ENCODE assay signal across 12 cellular contexts in the genomic region with DNA sequence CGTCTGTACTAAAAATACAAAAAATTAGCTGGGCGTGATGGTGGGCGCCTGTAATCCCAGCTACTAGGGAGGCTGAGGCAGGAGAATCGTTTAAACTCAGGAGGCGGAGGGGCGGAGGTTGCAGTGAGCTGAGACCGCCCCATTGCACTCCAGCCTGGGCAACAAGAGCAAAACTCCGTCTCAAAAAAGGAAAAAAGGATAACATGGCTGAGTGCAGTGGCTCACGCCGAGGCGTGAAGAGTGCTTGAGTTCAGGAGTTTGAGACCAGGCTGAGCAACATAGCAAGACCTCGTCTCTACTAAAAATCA. TPM values are rescaled to one million over a fixed set of nuclear protein-coding genes. Genes with fewer than 3 reads are reported as not detected.
DNase-seq lines count a peak whose midpoint lies in the region; ATAC-seq and TF ChIP-seq lines count a peak whose summit lies in the region.
"Not testable (repeated sequence)": the region's sequence is repeated elsewhere in the genome, so short reads cannot be mapped to it uniquely, and the experiment has no call there.
"Had no signal": no experiment of that assay in that cellular context is flagged by ENCODE, and none has a peak within 500 bp of the region (broad histone marks: within the 10 kb centered on the region; RNA-seq: fewer than 3 reads in every experiment).

No MANE protein-coding gene starts in this region.

- intact Hi-C loops in CD4-positive, alpha-beta T cell (cut with DNase I, micrococcal nuclease): loop anchor here (1.0 to 10.0 kb wide), 4 partner anchors 28 to 695 kb away; partner anchors contain the start of genes SYNGR2 (in 2 of the 2), AFMID (in 1 of the 2) and TK1 (in 1 of the 2)
- intact Hi-C loops in Panc1 (cut with micrococcal nuclease; ENCODE audit: unreplicated experiment): not testable (repeated sequence)

- H4K5ac ChIP-seq in mesendoderm (ENCODE audit: low read length): not testable (repeated sequence)

- not testable (repeated sequence) for DNase-seq in CD4-positive, alpha-beta T cell; Panc1 (ENCODE audit: low read depth, low spot score); activated CD8-positive, alpha-beta T cell treated with anti-CD3 and anti-CD28 coated beads, Interleukin-2, amount 10 ng/mL, durations not matched to agents 7 days and 5 days; central memory CD8-positive, alpha-beta T cell (ENCODE audit: low spot score in 2 of 2); mesendoderm; suprapubic skin (ENCODE audit: low spot score in 2 of 2)

- H3K18ac ChIP-seq in mesendoderm (ENCODE audit: low read length): not testable (repeated sequence)

- not testable (repeated sequence) for H2BK5ac ChIP-seq in mesendoderm (ENCODE audit: low read length)

- no CpG with 5 or more reads among the region's 12 CpGs for WGBS in mesendoderm (ENCODE audit: extremely low coverage, insufficient coverage, low lambda C conversion rate)
- 83% methylated on average over 12 of the region's 12 CpGs for WGBS in suprapubic skin

- H3K36me3 Mint-ChIP-seq in CD4-positive, alpha-beta T cell (ENCODE audit: low read depth): peaks cover 68% of the 10 kb centered on the region
- H3K36me3 Mint-ChIP-seq in activated CD8-positive, alpha-beta T cell treated with anti-CD3 and anti-CD28 coated beads, Interleukin-2, amount 10 ng/mL, durations not matched to agents 7 days and 5 days (ENCODE audit: low read depth): peaks cover 64% of the 10 kb centered on the region
- peaks cover 54% of the 10 kb centered on the region for H3K36me3 Mint-ChIP-seq in central memory CD8-positive, alpha-beta T cell (ENCODE audit: insufficient read depth)

- peak overlapping the region; percentile 43 for H3K9ac ChIP-seq in mesendoderm (ENCODE audit: low read length)

- H3K9me3 ChIP-seq in CD4-positive, alpha-beta T cell (ENCODE audit: control insufficient read depth, low read length); Panc1 (ENCODE audit: control insufficient read depth, insufficient read depth, low read depth, low read length); suprapubic skin: not testable (repeated sequence)

- H3K27ac ChIP-seq in CD4-positive, alpha-beta T cell (ENCODE audit: low read depth, low read length): peak overlapping the region; percentile 38
- H3K27ac ChIP-seq in Panc1 (ENCODE audit: low read length) (peak overlapping the region; percentile 49; the same call in 1 of the 2 replicates), suprapubic skin (peak overlapping the region; percentile 28)
- not testable (repeated sequence) for H3K27ac ChIP-seq in mesendoderm (ENCODE audit: low read depth, low read length)

- H3K4me3 Mint-ChIP-seq in CD4-positive, alpha-beta T cell: peak overlapping the region; percentile 77
- peak overlapping the region; percentile 43 for H3K4me3 Mint-ChIP-seq in activated CD8-positive, alpha-beta T cell treated with anti-CD3 and anti-CD28 coated beads, Interleukin-2, amount 10 ng/mL, durations not matched to agents 7 days and 5 days
- peak overlapping the region; percentile 39 for H3K4me3 Mint-ChIP-seq in central memory CD8-positive, alpha-beta T cell

- not testable (repeated sequence) for TF ChIP-seq CTCF in CD4-positive, alpha-beta T cell (IDR thresholded peaks at IDR 0.05); Panc1 (IDR thresholded peaks at IDR 0.05); suprapubic skin (IDR thresholded peaks at IDR 0.05)

- H2AK5ac ChIP-seq in mesendoderm (ENCODE audit: low read length): not testable (repeated sequence)

- in situ Hi-C loops in Panc1 (cut with HindIII; ENCODE audit: low pct_unique_long_range_greater_than_20kb, low sequenced_read_pairs): not testable (repeated sequence)

- TF ChIP-seq POLR2A in suprapubic skin (IDR thresholded peaks at IDR 0.05): not testable (repeated sequence)

- not testable (repeated sequence) for H2BK15ac ChIP-seq in mesendoderm (replicated peaks; ENCODE audit: low read depth)

- not testable (repeated sequence) for H3K4ac ChIP-seq in mesendoderm (ENCODE audit: low read depth, low read length)

- H3K56ac ChIP-seq in mesendoderm (ENCODE audit: low read length): peak overlapping the region; percentile 78

- H3K4me1 Mint-ChIP-seq in CD4-positive, alpha-beta T cell (ENCODE audit: low read depth): peaks cover 76% of the 10 kb centered on the region
- peaks cover 73% of the 10 kb centered on the region for H3K4me1 Mint-ChIP-seq in activated CD8-positive, alpha-beta T cell treated with anti-CD3 and anti-CD28 coated beads, Interleukin-2, amount 10 ng/mL, durations not matched to agents 7 days and 5 days (ENCODE audit: low read depth)
- peaks cover 74% of the 10 kb centered on the region for H3K4me1 Mint-ChIP-seq in central memory CD8-positive, alpha-beta T cell

- CTCF ChIA-PET in CD4-positive, alpha-beta T cell (lab: Charles Lee): interaction anchor here (0.6 to 7.4 kb wide), 3 partner anchors 27 to 726 kb away, joined by 3 to 49 read pairs (median 8); no protein-coding TSS in a partner anchor
- CTCF ChIA-PET in Panc1 (lab: Charles Lee): interaction anchor here (0.7 to 1.2 kb wide), 2 partner anchors 30 to 120 kb away, joined by 3 to 5 read pairs; no protein-coding TSS in a partner anchor
- CTCF ChIA-PET in activated CD8-positive, alpha-beta T cell treated with anti-CD3 and anti-CD28 coated beads, Interleukin-2, amount 10 ng/mL, durations not matched to agents 7 days and 5 days (lab: Charles Lee): interaction anchor here (0.7 to 8.9 kb wide), 12 partner anchors 8 to 121 kb away, joined by 3 to 133 read pairs (median 3); partner anchors contain the start of genes TMC6 and TMC8

- not testable (repeated sequence) for H4K8ac ChIP-seq in mesendoderm (ENCODE audit: low read depth, low read length)

- not testable (repeated sequence) for H3K36me3 ChIP-seq in Panc1 (ENCODE audit: control insufficient read depth, insufficient read depth, low read length); mesendoderm (ENCODE audit: control insufficient read depth, insufficient read depth, low read length); suprapubic skin

- H3K4me1 ChIP-seq in Panc1 (ENCODE audit: control insufficient read depth, insufficient read depth, low read length) (peaks cover 29% of the 10 kb centered on the region), suprapubic skin (peaks cover 46% of the 10 kb centered on the region)
- H3K4me1 ChIP-seq in mesendoderm (ENCODE audit: control insufficient read depth, low read depth, low read length): not testable (repeated sequence)

- H2BK120ac ChIP-seq in mesendoderm (ENCODE audit: low read depth, low read length): not testable (repeated sequence)

- BruUV-seq in Panc1 (replicated peaks; lab: Mats Ljungman, UMichigan): not testable (repeated sequence)

- H3K4me3 ChIP-seq in Panc1 (ENCODE audit: low read depth in 2 of 2, low read length in 2 of 2): peak overlapping the region in 1 of 2 experiments; percentile 45; a peak in 3 of 4 replicates
- not testable (repeated sequence) for H3K4me3 ChIP-seq in mesendoderm (ENCODE audit: low read length); suprapubic skin

- not testable (repeated sequence) for H3K27me3 Mint-ChIP-seq in CD4-positive, alpha-beta T cell; activated CD8-positive, alpha-beta T cell treated with anti-CD3 and anti-CD28 coated beads, Interleukin-2, amount 10 ng/mL, durations not matched to agents 7 days and 5 days (ENCODE audit: low read depth); central memory CD8-positive, alpha-beta T cell

- H3K79me2 ChIP-seq in mesendoderm (ENCODE audit: control insufficient read depth, insufficient read depth, low read length): not testable (repeated sequence)

- TF ChIP-seq EP300 in suprapubic skin (IDR thresholded peaks at IDR 0.05): not testable (repeated sequence)

- POLR2A ChIA-PET in CD4-positive, alpha-beta T cell (lab: Charles Lee): interaction anchor here (0.6 to 16.9 kb wide), 8 partner anchors 15 to 216 kb away, joined by 3 to 766 read pairs (median 4); partner anchors contain the start of genes TMC6, TMC8 and TNRC6C
- POLR2A ChIA-PET in Panc1 (lab: Charles Lee): interaction anchor here (0.6 to 0.7 kb wide), 2 partner anchors 17 to 212 kb away, joined by 3 to 5 read pairs; no protein-coding TSS in a partner anchor
- POLR2A ChIA-PET in activated CD8-positive, alpha-beta T cell treated with anti-CD3 and anti-CD28 coated beads, Interleukin-2, amount 10 ng/mL, durations not matched to agents 7 days and 5 days (lab: Charles Lee): interaction anchor here (1.0 to 11.6 kb wide), 6 partner anchors 8 to 126 kb away, joined by 3 to 182 read pairs (median 4); partner anchors contain the start of genes TMC6 and TMC8

- H3K23ac ChIP-seq in mesendoderm (ENCODE audit: low read length): not testable (repeated sequence)

- not testable (repeated sequence) for ATAC-seq in CD4-positive, alpha-beta T cell (ENCODE audit: poor library complexity); Panc1; activated CD8-positive, alpha-beta T cell treated with anti-CD3 and anti-CD28 coated beads, Interleukin-2, amount 10 ng/mL, durations not matched to agents 7 days and 5 days; central memory CD8-positive, alpha-beta T cell (replicated peaks; ENCODE audit: extremely low read depth, poor library complexity, severe bottlenecking)

- H3K27ac Mint-ChIP-seq in CD4-positive, alpha-beta T cell: peak overlapping the region; percentile 91
- peak overlapping the region; percentile 89 for H3K27ac Mint-ChIP-seq in activated CD8-positive, alpha-beta T cell treated with anti-CD3 and anti-CD28 coated beads, Interleukin-2, amount 10 ng/mL, durations not matched to agents 7 days and 5 days
- H3K27ac Mint-ChIP-seq in central memory CD8-positive, alpha-beta T cell (ENCODE audit: low read depth): peak overlapping the region; percentile 72

- not testable (repeated sequence) for H3K9me3 Mint-ChIP-seq in CD4-positive, alpha-beta T cell; activated CD8-positive, alpha-beta T cell treated with anti-CD3 and anti-CD28 coated beads, Interleukin-2, amount 10 ng/mL, durations not matched to agents 7 days and 5 days (ENCODE audit: insufficient read depth); central memory CD8-positive, alpha-beta T cell

- H3K27me3 ChIP-seq in CD4-positive, alpha-beta T cell (ENCODE audit: control insufficient read depth, insufficient read depth, low read length); Panc1 (ENCODE audit: control insufficient read depth, insufficient read depth, low read length); mesendoderm (ENCODE audit: insufficient read depth, low read length, poor library complexity); suprapubic skin: not testable (repeated sequence)

- H3K79me1 ChIP-seq in mesendoderm (ENCODE audit: low read length): not testable (repeated sequence)

- H3K4me2 ChIP-seq in mesendoderm (ENCODE audit: low read length): not testable (repeated sequence)

RNA-seq across cellular contexts. Expression of gene C17orf99, which starts 6.4 kb away (rescaled TPM):
- not detected for total RNA-seq in CD4-positive, alpha-beta T cell
- total RNA-seq in Panc1 (2021; ENCODE audit: unreplicated experiment): 0.67 TPM
- not detected for polyA plus RNA-seq in Panc1 (2012; ENCODE audit: insufficient read length)
- total RNA-seq in activated CD8-positive, alpha-beta T cell treated with anti-CD3 and anti-CD28 coated beads, Interleukin-2, amount 10 ng/mL, durations not matched to agents 7 days and 5 days: not detected
- polyA plus RNA-seq in mesendoderm (2013, experiment 1 of 2): not detected
- not detected for polyA plus RNA-seq in mesendoderm (2013, experiment 2 of 2)
- 1 to 10 TPM in 3 of 4 donors, not detected in 1; 1.4 to 2.7 (median 2.1) TPM for total RNA-seq in suprapubic skin
- total RNA-seq: breast epithelium, dermis blood vessel endothelial cell, epithelial cell of proximal tubule, gastrocnemius medialis, omental fat pad had no signal
- polyA plus RNA-seq: adipose tissue had no signal

RNA-seq across cellular contexts. Expression of gene TMC8, which starts 9.2 kb away (rescaled TPM):
- total RNA-seq in CD4-positive, alpha-beta T cell: 100 to 1,000 TPM; 567 to 577 TPM
- total RNA-seq in Panc1 (2021; ENCODE audit: unreplicated experiment): 1.4 TPM
- 1.5 TPM for polyA plus RNA-seq in Panc1 (2012; ENCODE audit: insufficient read length)
- 100 to 1,000 TPM; 258 to 278 TPM for total RNA-seq in activated CD8-positive, alpha-beta T cell treated with anti-CD3 and anti-CD28 coated beads, Interleukin-2, amount 10 ng/mL, durations not matched to agents 7 days and 5 days
- 0.84 TPM for polyA plus RNA-seq in mesendoderm (2013, experiment 1 of 2)
- polyA plus RNA-seq in mesendoderm (2013, experiment 2 of 2): 0.60 TPM
- 1 to 10 TPM in 2 of 4 donors, under 1 TPM in 2; 0.36 to 6.4 (median 1.8) TPM for total RNA-seq in suprapubic skin

RNA-seq across cellular contexts. Expression of gene TMC6, which starts 11.3 kb away (rescaled TPM):
- 100 to 1,000 TPM; 645 to 659 TPM for total RNA-seq in CD4-positive, alpha-beta T cell
- total RNA-seq in Panc1 (2021; ENCODE audit: unreplicated experiment) (58.0 TPM), suprapubic skin (10 to 100 TPM; 27.9 to 48.8 (median 32.0) TPM)
- polyA plus RNA-seq in Panc1 (2012; ENCODE audit: insufficient read length): 55.7 TPM
- 100 to 1,000 TPM; 407 to 476 TPM for total RNA-seq in activated CD8-positive, alpha-beta T cell treated with anti-CD3 and anti-CD28 coated beads, Interleukin-2, amount 10 ng/mL, durations not matched to agents 7 days and 5 days
- polyA plus RNA-seq in mesendoderm (2013, experiment 1 of 2): 47.4 TPM
- 45.1 TPM for polyA plus RNA-seq in mesendoderm (2013, experiment 2 of 2)

RNA-seq across cellular contexts. Expression of gene SYNGR2, which starts 28.6 kb away (rescaled TPM):
- total RNA-seq in CD4-positive, alpha-beta T cell: 10 to 100 TPM; 34.9 to 41.3 TPM
- total RNA-seq in Panc1 (2021; ENCODE audit: unreplicated experiment): 204 TPM
- 313 TPM for polyA plus RNA-seq in Panc1 (2012; ENCODE audit: insufficient read length)
- 10 to 100 TPM; 41.1 to 44.3 TPM for total RNA-seq in activated CD8-positive, alpha-beta T cell treated with anti-CD3 and anti-CD28 coated beads, Interleukin-2, amount 10 ng/mL, durations not matched to agents 7 days and 5 days
- polyA plus RNA-seq in mesendoderm (2013, experiment 1 of 2): 23.3 TPM
- 23.1 TPM for polyA plus RNA-seq in mesendoderm (2013, experiment 2 of 2)
- total RNA-seq in suprapubic skin: 100 to 1,000 TPM; 127 to 139 (median 133) TPM

RNA-seq across cellular contexts. Expression of gene TK1, which starts 47.0 kb away (rescaled TPM):
- under 1 TPM; 0.78 to 0.88 TPM for total RNA-seq in CD4-positive, alpha-beta T cell
- total RNA-seq in Panc1 (2021; ENCODE audit: unreplicated experiment) (153 TPM), suprapubic skin (1 to 10 TPM; 1.0 to 9.1 (median 7.0) TPM)
- 97.2 TPM for polyA plus RNA-seq in Panc1 (2012; ENCODE audit: insufficient read length)
- total RNA-seq in activated CD8-positive, alpha-beta T cell treated with anti-CD3 and anti-CD28 coated beads, Interleukin-2, amount 10 ng/mL, durations not matched to agents 7 days and 5 days: 100 to 1,000 TPM; 139 to 142 TPM
- 73.3 TPM for polyA plus RNA-seq in mesendoderm (2013, experiment 1 of 2)
- 72.5 TPM for polyA plus RNA-seq in mesendoderm (2013, experiment 2 of 2)

Comparison
In these comparisons a context has a peak if more than half of its experiments do, and no peak if none do; other contexts are left out.
1. RNA of gene TMC8, which starts 9.2 kb away (total RNA-seq): 567 to 577 TPM in CD4-positive, alpha-beta T cell and 258 to 278 TPM in activated CD8-positive, alpha-beta T cell treated with anti-CD3 and anti-CD28 coated beads, Interleukin-2, amount 10 ng/mL, durations not matched to agents 7 days and 5 days; 0.36 to 6.4 TPM in suprapubic skin and 1.4 TPM in Panc1 (single experiment); every median in the first group is over 10 times any median in the second.
2. Peak in every context shown above with its lines, with median percentiles within 50 percentile points of each other: H3K27ac Mint-ChIP-seq and H3K4me3 Mint-ChIP-seq.